Comparison of ENCODE assay signal across 29 cellular contexts in the genomic region with DNA sequence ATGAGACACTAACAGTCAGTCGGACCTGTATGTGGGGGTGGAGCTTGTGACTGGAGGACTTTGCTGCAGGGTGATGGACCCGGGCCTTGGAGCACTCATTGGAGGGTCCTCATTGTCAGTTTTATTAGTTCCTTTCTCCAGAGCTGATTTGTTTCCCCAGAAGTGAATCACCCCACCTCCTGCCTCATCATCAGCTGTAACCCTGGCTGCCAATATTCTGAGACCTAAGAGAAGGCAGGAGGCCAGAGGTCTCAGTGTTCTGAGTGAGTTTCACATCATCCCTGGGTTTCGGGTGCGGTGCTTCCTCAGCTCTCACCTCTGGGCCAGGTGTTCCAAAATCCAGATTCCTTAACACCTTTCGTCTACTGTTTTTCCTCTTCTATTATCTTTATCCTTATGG.
"Had no signal": no experiment of that assay in that cellular context is flagged by ENCODE, and none has a peak within 500 bp of the region (broad histone marks: within the 10 kb centered on the region; RNA-seq: fewer than 3 reads in every experiment).

No MANE protein-coding gene starts in this region.

- H3K9me3 Mint-ChIP-seq: activated CD4-positive, alpha-beta T cell treated with anti-CD3 and anti-CD28 coated beads, Interleukin-2, amount 10 ng/mL, durations not matched to agents 24 days and 14 days; activated CD8-positive, alpha-beta T cell treated with anti-CD3 and anti-CD28 coated beads for 36 hours; activated T-cell treated with anti-CD3 and anti-CD28 coated beads, Interleukin-2, amount 50 U/mL, for 72 hours; central memory CD8-positive, alpha-beta T cell; T-helper 1 cell treated with Interleukin-12 subunit alpha and Interleukin-12 subunit beta and Interleukin-4 antibody, amounts not matched to agents 30 μg/mL and 1 μg/mL, for 36 hours; T-helper 2 cell treated with Interferon-gamma antibody and Interleukin-4, amounts not matched to agents 5 μg/mL and 100 μg/mL, for 36 hours had no signal

- H3K36me3 Mint-ChIP-seq: activated naive CD8-positive, alpha-beta T cell treated with anti-CD3 and anti-CD28 coated beads for 36 hours had no signal

- H3K9ac ChIP-seq: SK-N-SH had no signal

- H3K9me2 ChIP-seq: SK-N-SH had no signal

- H3K9me3 ChIP-seq: SK-N-SH had no signal

- H3K4me1 Mint-ChIP-seq: activated CD4-positive, alpha-beta T cell treated with anti-CD3 and anti-CD28 coated beads, Interleukin-2, amount 10 ng/mL, durations not matched to agents 24 days and 14 days; activated naive CD8-positive, alpha-beta T cell treated with anti-CD3 and anti-CD28 coated beads for 36 hours; activated T-helper 17 cell treated with anti-CD3 and anti-CD28 coated beads, Interleukin-2, amount 50 U/mL, for 72 hours had no signal

- H3K4me2 ChIP-seq: SK-N-SH had no signal

- H3K27me3 Mint-ChIP-seq: activated CD8-positive, alpha-beta T cell treated with anti-CD3 and anti-CD28 coated beads for 36 hours had no signal

- H3K27ac ChIP-seq: brain microvascular endothelial cell, cardiac muscle cell, SJCRH30 had no signal

- H3K27me3 ChIP-seq: brain microvascular endothelial cell, cardiac muscle cell had no signal

- H3K4me1 ChIP-seq: SJCRH30 had no signal

- DNase-seq: activated CD4-positive, alpha-beta T cell treated with anti-CD3 and anti-CD28 coated beads, Interleukin-2, amount 10 ng/mL, durations not matched to agents 24 days and 14 days; activated CD4-positive, alpha-beta T cell treated with anti-CD3 and anti-CD28 coated beads, Interleukin-2, amount 50 U/mL, for 4 hours; activated CD8-positive, alpha-beta T cell treated with anti-CD3 and anti-CD28 coated beads for 36 hours; activated effector memory CD4-positive, alpha-beta T cell treated with anti-CD3 and anti-CD28 coated beads, Interleukin-2, amount 50 U/mL, for 16 hours; activated naive CD4-positive, alpha-beta T cell; activated naive CD4-positive, alpha-beta T cell treated with anti-CD3 and anti-CD28 coated beads, Interleukin-2, amount 50 U/mL, for 16 hours; activated naive CD8-positive, alpha-beta T cell treated with anti-CD3 and anti-CD28 coated beads for 36 hours; activated T-cell treated with anti-CD3 and anti-CD28 coated beads, Interleukin-2, amount 50 U/mL, for 1 hour; activated T-cell treated with anti-CD3 and anti-CD28 coated beads, Interleukin-2, amount 50 U/mL, for 72 hours; amniotic stem cell; aorta; brain microvascular endothelial cell; Karpas-422; KBM-7; NCI-H1092 treated with DMSO at 0.1 percent for 48 hours; NCI-H1417; NCI-H146; NCI-H187 treated with DMSO at 0.1 percent for 48 hours; NCI-H345; NCI-H524 treated with DMSO at 0.1 percent for 48 hours; NCI-H748 treated with DMSO at 0.1 percent for 48 hours; SHP77; SJCRH30; SK-N-SH had no signal

- H3K4me3 ChIP-seq: cardiac muscle cell, SJCRH30 had no signal

- H3K36me3 ChIP-seq: brain microvascular endothelial cell, cardiac muscle cell, SJCRH30 had no signal

- H3K27ac Mint-ChIP-seq: activated CD4-positive, alpha-beta T cell treated with anti-CD3 and anti-CD28 coated beads, Interleukin-2, amount 10 ng/mL, durations not matched to agents 24 days and 14 days; activated CD8-positive, alpha-beta T cell treated with anti-CD3 and anti-CD28 coated beads for 36 hours; activated naive CD8-positive, alpha-beta T cell treated with anti-CD3 and anti-CD28 coated beads for 36 hours; activated T-cell treated with anti-CD3 and anti-CD28 coated beads, Interleukin-2, amount 50 U/mL, for 72 hours; activated T-helper 17 cell treated with anti-CD3 and anti-CD28 coated beads, Interleukin-2, amount 50 U/mL, for 72 hours; T-helper 1 cell treated with Interleukin-12 subunit alpha and Interleukin-12 subunit beta and Interleukin-4 antibody, amounts not matched to agents 30 μg/mL and 1 μg/mL, for 36 hours; T-helper 2 cell treated with Interferon-gamma antibody and Interleukin-4, amounts not matched to agents 5 μg/mL and 100 μg/mL, for 36 hours had no signal

- H3K4me3 Mint-ChIP-seq: activated CD4-positive, alpha-beta T cell treated with anti-CD3 and anti-CD28 coated beads, Interleukin-2, amount 10 ng/mL, durations not matched to agents 24 days and 14 days; activated CD8-positive, alpha-beta T cell treated with anti-CD3 and anti-CD28 coated beads for 36 hours; activated naive CD8-positive, alpha-beta T cell treated with anti-CD3 and anti-CD28 coated beads for 36 hours; activated T-cell treated with anti-CD3 and anti-CD28 coated beads, Interleukin-2, amount 50 U/mL, for 72 hours; activated T-helper 17 cell treated with anti-CD3 and anti-CD28 coated beads, Interleukin-2, amount 50 U/mL, for 72 hours; central memory CD8-positive, alpha-beta T cell; T-helper 1 cell treated with Interleukin-12 subunit alpha and Interleukin-12 subunit beta and Interleukin-4 antibody, amounts not matched to agents 30 μg/mL and 1 μg/mL, for 36 hours; T-helper 2 cell treated with Interferon-gamma antibody and Interleukin-4, amounts not matched to agents 5 μg/mL and 100 μg/mL, for 36 hours had no signal

- ATAC-seq: activated CD8-positive, alpha-beta T cell treated with anti-CD3 and anti-CD28 coated beads for 36 hours; activated T-cell treated with anti-CD3 and anti-CD28 coated beads, Interleukin-2, amount 50 U/mL, for 72 hours; activated T-helper 17 cell treated with anti-CD3 and anti-CD28 coated beads, Interleukin-2, amount 50 U/mL, for 72 hours had no signal
